10 cellular contexts compared by ENCODE assay signal in the genomic region with DNA sequence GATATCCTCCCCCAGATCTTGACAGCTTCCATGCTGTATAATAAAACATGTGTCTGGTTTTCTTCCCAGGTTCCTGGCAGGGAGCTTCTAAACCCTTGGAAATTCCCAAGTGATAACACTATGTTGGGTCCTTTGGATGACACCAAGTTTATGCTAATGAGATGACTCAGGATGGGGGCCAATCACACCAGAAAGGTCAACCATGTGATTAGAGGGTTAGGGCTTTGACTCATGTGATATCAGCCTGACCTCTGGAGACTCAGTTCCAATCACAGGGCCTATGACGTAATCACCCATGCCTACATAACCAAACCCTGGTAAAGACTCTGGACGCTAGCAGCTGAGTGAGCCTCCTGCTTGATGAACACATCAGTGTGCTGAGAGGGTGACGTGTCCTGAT.
DNase-seq lines count a peak whose midpoint lies in the region; ATAC-seq and TF ChIP-seq lines count a peak whose summit lies in the region.
"Had no signal": no experiment of that assay in that cellular context is flagged by ENCODE, and none has a peak within 500 bp of the region (broad histone marks: within the 10 kb centered on the region; RNA-seq: fewer than 3 reads in every experiment).

No MANE protein-coding gene starts in this region.

- H3K36me3 ChIP-seq in HEK293 (ENCODE audit: control insufficient read depth in 2 of 2, insufficient read depth in 1 of 2, low read length in 2 of 2): no peaks in the 10 kb centered on the region
- H3K36me3 ChIP-seq in stomach: no peaks in the 10 kb centered on the region
- H3K36me3 ChIP-seq: lower lobe of right lung had no signal

- WGBS in stomach, 5 donors: 39 to 64% (median 60%) methylated on average over 3 of the region's 3 CpGs

- no peaks in the 10 kb centered on the region for H3K27me3 ChIP-seq in stomach

- CTCF ChIA-PET in HEK293 (lab: Yijun Ruan, JAX): no interaction called here

- intact Hi-C loops in left cardiac atrium (cut with DNase I): no loop called here
- intact Hi-C loops in stomach (cut with DNase I; ENCODE audit: low total_unique reads): no loop called here

- POLR2A ChIA-PET in HEK293 (lab: Yijun Ruan, JAX): no interaction called here

- TF ChIP-seq POLR2A in stomach (IDR thresholded peaks at IDR 0.05): no peak

- no peak overlapping the region for H3K27ac ChIP-seq in HEK293 (ENCODE audit: extremely low read depth, low read depth, low read length)
- H3K27ac ChIP-seq in stomach: peak overlapping the region in 4 of 5 donors; percentile 51 to 82 (median 71)
- H3K27ac ChIP-seq: lower lobe of right lung had no signal

- ATAC-seq in left cardiac atrium (peak; percentile 58 to 86), HG02884 (IDR thresholded peaks at IDR 0.05; ENCODE audit: unreplicated experiment) (no peak), GM21717 (IDR thresholded peaks at IDR 0.05; ENCODE audit: unreplicated experiment) (no peak)

- DNase-seq in amniotic epithelial cell (ENCODE audit: low read depth): peak; percentile 91
- DNase-seq in left cardiac atrium: peak; percentile 24
- no peak for DNase-seq in stomach
- DNase-seq in NCI-H1417 (lab: John Stamatoyannopoulos, UW): no peak
- no peak for DNase-seq in activated T-cell treated with anti-CD3 and anti-CD28 coated beads for 4 hours
- DNase-seq: lower lobe of right lung, NCI-H1417 treated with DMSO at 0.1 percent for 48 hours had no signal

- H3K9me3 ChIP-seq in HEK293 (ENCODE audit: control insufficient read depth, insufficient read depth, low read depth, low read length) (no peaks in the 10 kb centered on the region), stomach (peaks cover 0 to 4% (median 0%) of the 10 kb centered on the region in 4 donors)
- H3K9me3 ChIP-seq: lower lobe of right lung had no signal

- H3K4me1 ChIP-seq in HEK293 (ENCODE audit: control insufficient read depth, insufficient read depth, low read length) (no peaks in the 10 kb centered on the region), stomach (peaks cover 0 to 23% (median 2%) of the 10 kb centered on the region in 4 donors)
- H3K4me1 ChIP-seq: lower lobe of right lung had no signal

- TF ChIP-seq CTCF in HEK293 (tag by site-specific recombination; IDR thresholded peaks at IDR 0.05) (no peak), stomach (IDR thresholded peaks at IDR 0.05) (no peak)

- no peak overlapping the region for H3K4me3 ChIP-seq in HEK293 (ENCODE audit: low read depth, low read length)
- no peak overlapping the region for H3K4me3 ChIP-seq in stomach
- H3K4me3 ChIP-seq: lower lobe of right lung had no signal

- TF ChIP-seq EP300 in stomach (IDR thresholded peaks at IDR 0.05): no peak

TF ChIP-seq in HEK293, 187 proteins besides CTCF, POLR2A, EP300 and RAD21 (continues in another document):
- no peak for TF ChIP-seq ZNF626 (tag by site-specific recombination; IDR thresholded peaks at IDR 0.05)
- TF ChIP-seq, protein P1, sequence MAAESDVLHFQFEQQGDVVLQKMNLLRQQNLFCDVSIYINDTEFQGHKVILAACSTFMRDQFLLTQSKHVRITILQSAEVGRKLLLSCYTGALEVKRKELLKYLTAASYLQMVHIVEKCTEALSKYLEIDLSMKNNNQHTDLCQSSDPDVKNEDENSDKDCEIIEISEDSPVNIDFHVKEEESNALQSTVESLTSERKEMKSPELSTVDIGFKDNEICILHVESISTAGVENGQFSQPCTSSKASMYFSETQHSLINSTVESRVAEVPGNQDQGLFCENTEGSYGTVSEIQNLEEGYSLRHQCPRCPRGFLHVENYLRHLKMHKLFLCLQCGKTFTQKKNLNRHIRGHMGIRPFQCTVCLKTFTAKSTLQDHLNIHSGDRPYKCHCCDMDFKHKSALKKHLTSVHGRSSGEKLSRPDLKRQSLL (tag by site-specific recombination; IDR thresholded peaks at IDR 0.05): no peak
- no peak for TF ChIP-seq ZNF302 (tag by site-specific recombination; IDR thresholded peaks at IDR 0.05; ENCODE audit: low read depth)
- no peak for TF ChIP-seq ZNF16 (tag by site-specific recombination; IDR thresholded peaks at IDR 0.05; ENCODE audit: low read depth)
- no peak for TF ChIP-seq ZNF658 (tag by site-specific recombination; IDR thresholded peaks at IDR 0.05)
- no peak for TF ChIP-seq ZNF311 (tag by site-specific recombination; IDR thresholded peaks at IDR 0.05; ENCODE audit: borderline replicate concordance)
- TF ChIP-seq ZNF23 (tag by site-specific recombination; IDR thresholded peaks at IDR 0.05; ENCODE audit: borderline replicate concordance): no peak
- TF ChIP-seq ZNF600 (tag by site-specific recombination; IDR thresholded peaks at IDR 0.05): no peak
- peak; percentile 87 for TF ChIP-seq ZNF449 (tag by site-specific recombination; IDR thresholded peaks at IDR 0.05)
- no peak for TF ChIP-seq ZNF571 (tag by site-specific recombination; IDR thresholded peaks at IDR 0.05)
- peak; percentile 49; the same call in 1 of the 2 replicates for TF ChIP-seq WT1 (tag by site-specific recombination; IDR thresholded peaks at IDR 0.05)
- TF ChIP-seq, protein P2, sequence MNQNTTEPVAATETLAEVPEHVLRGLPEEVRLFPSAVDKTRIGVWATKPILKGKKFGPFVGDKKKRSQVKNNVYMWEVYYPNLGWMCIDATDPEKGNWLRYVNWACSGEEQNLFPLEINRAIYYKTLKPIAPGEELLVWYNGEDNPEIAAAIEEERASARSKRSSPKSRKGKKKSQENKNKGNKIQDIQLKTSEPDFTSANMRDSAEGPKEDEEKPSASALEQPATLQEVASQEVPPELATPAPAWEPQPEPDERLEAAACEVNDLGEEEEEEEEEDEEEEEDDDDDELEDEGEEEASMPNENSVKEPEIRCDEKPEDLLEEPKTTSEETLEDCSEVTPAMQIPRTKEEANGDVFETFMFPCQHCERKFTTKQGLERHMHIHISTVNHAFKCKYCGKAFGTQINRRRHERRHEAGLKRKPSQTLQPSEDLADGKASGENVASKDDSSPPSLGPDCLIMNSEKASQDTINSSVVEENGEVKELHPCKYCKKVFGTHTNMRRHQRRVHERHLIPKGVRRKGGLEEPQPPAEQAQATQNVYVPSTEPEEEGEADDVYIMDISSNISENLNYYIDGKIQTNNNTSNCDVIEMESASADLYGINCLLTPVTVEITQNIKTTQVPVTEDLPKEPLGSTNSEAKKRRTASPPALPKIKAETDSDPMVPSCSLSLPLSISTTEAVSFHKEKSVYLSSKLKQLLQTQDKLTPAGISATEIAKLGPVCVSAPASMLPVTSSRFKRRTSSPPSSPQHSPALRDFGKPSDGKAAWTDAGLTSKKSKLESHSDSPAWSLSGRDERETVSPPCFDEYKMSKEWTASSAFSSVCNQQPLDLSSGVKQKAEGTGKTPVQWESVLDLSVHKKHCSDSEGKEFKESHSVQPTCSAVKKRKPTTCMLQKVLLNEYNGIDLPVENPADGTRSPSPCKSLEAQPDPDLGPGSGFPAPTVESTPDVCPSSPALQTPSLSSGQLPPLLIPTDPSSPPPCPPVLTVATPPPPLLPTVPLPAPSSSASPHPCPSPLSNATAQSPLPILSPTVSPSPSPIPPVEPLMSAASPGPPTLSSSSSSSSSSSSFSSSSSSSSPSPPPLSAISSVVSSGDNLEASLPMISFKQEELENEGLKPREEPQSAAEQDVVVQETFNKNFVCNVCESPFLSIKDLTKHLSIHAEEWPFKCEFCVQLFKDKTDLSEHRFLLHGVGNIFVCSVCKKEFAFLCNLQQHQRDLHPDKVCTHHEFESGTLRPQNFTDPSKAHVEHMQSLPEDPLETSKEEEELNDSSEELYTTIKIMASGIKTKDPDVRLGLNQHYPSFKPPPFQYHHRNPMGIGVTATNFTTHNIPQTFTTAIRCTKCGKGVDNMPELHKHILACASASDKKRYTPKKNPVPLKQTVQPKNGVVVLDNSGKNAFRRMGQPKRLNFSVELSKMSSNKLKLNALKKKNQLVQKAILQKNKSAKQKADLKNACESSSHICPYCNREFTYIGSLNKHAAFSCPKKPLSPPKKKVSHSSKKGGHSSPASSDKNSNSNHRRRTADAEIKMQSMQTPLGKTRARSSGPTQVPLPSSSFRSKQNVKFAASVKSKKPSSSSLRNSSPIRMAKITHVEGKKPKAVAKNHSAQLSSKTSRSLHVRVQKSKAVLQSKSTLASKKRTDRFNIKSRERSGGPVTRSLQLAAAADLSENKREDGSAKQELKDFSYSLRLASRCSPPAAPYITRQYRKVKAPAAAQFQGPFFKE (tag by site-specific recombination; IDR thresholded peaks at IDR 0.05; ENCODE audit: borderline replicate concordance): no peak
- TF ChIP-seq ZNF548 (tag by site-specific recombination; IDR thresholded peaks at IDR 0.05): no peak
- no peak for TF ChIP-seq PRDM4 (tag by site-specific recombination; IDR thresholded peaks at IDR 0.05)

Comparison
In these comparisons a context has a peak if more than half of its experiments do, and no peak if none do; other contexts are left out.
1. DNase-seq: peak in amniotic epithelial cell (single experiment) and left cardiac atrium (single experiment); none in stomach (single experiment), NCI-H1417 (0 of 3) and activated T-cell treated with anti-CD3 and anti-CD28 coated beads for 4 hours (single experiment).
2. ATAC-seq: peak in left cardiac atrium (2 of 2); none in HG02884 (single experiment) and GM21717 (single experiment).